In the genomic region with DNA sequence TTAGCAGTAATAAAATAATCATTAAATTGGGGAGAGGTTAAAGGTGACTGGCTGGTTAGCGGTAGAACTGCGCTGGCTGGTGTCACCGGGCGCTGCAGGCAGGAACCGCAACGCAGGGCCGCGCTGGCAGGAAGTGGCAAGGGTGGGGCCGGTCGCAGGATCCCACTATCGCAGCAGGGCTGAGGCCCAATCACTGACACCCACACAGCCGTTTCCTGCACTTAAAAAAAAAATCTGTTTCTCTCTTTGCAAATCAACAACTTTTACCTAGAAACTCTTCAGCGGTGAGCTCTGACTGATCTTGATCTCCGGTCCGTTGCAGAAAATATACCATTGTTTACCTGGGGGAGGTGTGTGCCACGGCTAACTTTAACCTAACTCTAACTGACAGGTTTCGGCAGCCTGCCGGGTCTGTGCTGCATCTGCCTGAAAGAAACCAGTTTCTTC, we compare ENCODE assay signal across 1 cellular context.
A peak's percentile ranks its signal among the peaks of the same experiment; 100 is the strongest.
TF ChIP-seq lines count a peak whose summit lies in the region.

No MANE protein-coding gene starts in this region.

TF ChIP-seq in K562, 482 proteins besides CTCF, POLR2A, EP300 and RAD21 (continued from another document and continues in another):
- TF ChIP-seq, protein P1, sequence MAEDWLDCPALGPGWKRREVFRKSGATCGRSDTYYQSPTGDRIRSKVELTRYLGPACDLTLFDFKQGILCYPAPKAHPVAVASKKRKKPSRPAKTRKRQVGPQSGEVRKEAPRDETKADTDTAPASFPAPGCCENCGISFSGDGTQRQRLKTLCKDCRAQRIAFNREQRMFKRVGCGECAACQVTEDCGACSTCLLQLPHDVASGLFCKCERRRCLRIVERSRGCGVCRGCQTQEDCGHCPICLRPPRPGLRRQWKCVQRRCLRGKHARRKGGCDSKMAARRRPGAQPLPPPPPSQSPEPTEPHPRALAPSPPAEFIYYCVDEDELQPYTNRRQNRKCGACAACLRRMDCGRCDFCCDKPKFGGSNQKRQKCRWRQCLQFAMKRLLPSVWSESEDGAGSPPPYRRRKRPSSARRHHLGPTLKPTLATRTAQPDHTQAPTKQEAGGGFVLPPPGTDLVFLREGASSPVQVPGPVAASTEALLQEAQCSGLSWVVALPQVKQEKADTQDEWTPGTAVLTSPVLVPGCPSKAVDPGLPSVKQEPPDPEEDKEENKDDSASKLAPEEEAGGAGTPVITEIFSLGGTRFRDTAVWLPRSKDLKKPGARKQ (CRISPR knock-in tag; IDR thresholded peaks at IDR 0.05), result no peak
- TF ChIP-seq ZFP30 (CRISPR knock-in tag; IDR thresholded peaks at IDR 0.05; ENCODE audit: borderline replicate concordance) (no peak), ZNF785 (CRISPR knock-in tag; IDR thresholded peaks at IDR 0.05) (no peak), ZNF77 (CRISPR knock-in tag; IDR thresholded peaks at IDR 0.05) (no peak), CREBBP (IDR thresholded peaks at IDR 0.05; ENCODE audit: low read depth, low read length) (no peak), CXXC5 (CRISPR knock-in tag; IDR thresholded peaks at IDR 0.05) (peak; percentile 92), NCOA1 (IDR thresholded peaks at IDR 0.05; ENCODE audit: low read depth) (no peak), FOS (IDR thresholded peaks at IDR 0.05; ENCODE audit: extremely low read depth, insufficient read length) (no peak), PRMT5 (CRISPR knock-in tag; IDR thresholded peaks at IDR 0.05) (no peak), ZNF197 (CRISPR knock-in tag; IDR thresholded peaks at IDR 0.05; ENCODE audit: low read depth) (no peak), HMG20B (CRISPR knock-in tag; IDR thresholded peaks at IDR 0.05) (no peak), HDAC1 (IDR thresholded peaks at IDR 0.05) (peak in 1 of 2 experiments; percentile 45; a peak in 1 of 4 replicates), ZNF445 (CRISPR knock-in tag; IDR thresholded peaks at IDR 0.05; ENCODE audit: low read depth) (no peak), GTF2F1 (IDR thresholded peaks at IDR 0.05; ENCODE audit: low read depth, low read length) (no peak), NR2C1 (IDR thresholded peaks at IDR 0.05) (no peak), NR2C1 (tag; IDR thresholded peaks at IDR 0.05) (0 out of 2 replicates have a peak, but pooled peaks have one; percentile 20), DPF2 (IDR thresholded peaks at IDR 0.05) (no peak), ZKSCAN1 (IDR thresholded peaks at IDR 0.05; ENCODE audit: low read depth, low read length) (no peak), THRAP3 (IDR thresholded peaks at IDR 0.05; ENCODE audit: borderline replicate concordance) (no peak), HNRNPLL (IDR thresholded peaks at IDR 0.05; ENCODE audit: low read depth, low read length, poor library complexity, severe bottlenecking) (no peak), FOXP1 (CRISPR knock-in tag; IDR thresholded peaks at IDR 0.05) (no peak), ZNF79 (CRISPR knock-in tag; IDR thresholded peaks at IDR 0.05; ENCODE audit: low read depth) (no peak), TCF3 (CRISPR knock-in tag; IDR thresholded peaks at IDR 0.05) (peak; percentile 56), ZNF584 (CRISPR knock-in tag; IDR thresholded peaks at IDR 0.05; ENCODE audit: low read depth) (peak; percentile 71), CBX8 (IDR thresholded peaks at IDR 0.05; ENCODE audit: borderline replicate concordance, extremely low read depth, low read depth, low read length, poor library complexity, severe bottlenecking) (no peak), NR2C2 (CRISPR knock-in tag; IDR thresholded peaks at IDR 0.05) (no peak), NR2C2 (tag; IDR thresholded peaks at IDR 0.05) (peak; percentile 86), ZNF431 (CRISPR knock-in tag; IDR thresholded peaks at IDR 0.05) (no peak), ZBTB17 (CRISPR knock-in tag; IDR thresholded peaks at IDR 0.05) (no peak), NR1H2 (CRISPR knock-in tag; IDR thresholded peaks at IDR 0.05) (no peak), BDP1 (IDR thresholded peaks at IDR 0.05; ENCODE audit: insufficient read depth, insufficient read length) (no peak), CREB1 (IDR thresholded peaks at IDR 0.05) (no peak), CREB1 (CRISPR knock-in tag; IDR thresholded peaks at IDR 0.05) (no peak), RFX7 (CRISPR knock-in tag; IDR thresholded peaks at IDR 0.05) (no peak), KLF13 (tag; IDR thresholded peaks at IDR 0.05; ENCODE audit: borderline replicate concordance, low read depth) (no peak), ATF1 (CRISPR knock-in tag; IDR thresholded peaks at IDR 0.05) (no peak), ATF1 (tag; IDR thresholded peaks at IDR 0.05) (no peak), ZNF766 (CRISPR knock-in tag; conservative IDR thresholded peaks at IDR 0.05) (no peak), SPI1 (IDR thresholded peaks at IDR 0.05; ENCODE audit: borderline replicate concordance, low read depth, low read length) (peak; percentile 32; the same call in 1 of the 2 replicates), HLTF (IDR thresholded peaks at IDR 0.05) (no peak), ZNF76 (CRISPR knock-in tag; IDR thresholded peaks at IDR 0.05; ENCODE audit: borderline replicate concordance) (no peak), SIN3A (IDR thresholded peaks at IDR 0.05; ENCODE audit: borderline replicate concordance in 2 of 2, control insufficient read depth in 1 of 2, low read depth in 2 of 2, low read length in 2 of 2) (no peak), SNIP1 (IDR thresholded peaks at IDR 0.05; ENCODE audit: low read depth) (no peak), RBM34 (IDR thresholded peaks at IDR 0.05; ENCODE audit: borderline replicate concordance, insufficient read depth, low read length) (no peak), ZNF436 (CRISPR knock-in tag; IDR thresholded peaks at IDR 0.05) (no peak), SUPT5H (IDR thresholded peaks at IDR 0.05) (no peak)
- TF ChIP-seq, protein P2, sequence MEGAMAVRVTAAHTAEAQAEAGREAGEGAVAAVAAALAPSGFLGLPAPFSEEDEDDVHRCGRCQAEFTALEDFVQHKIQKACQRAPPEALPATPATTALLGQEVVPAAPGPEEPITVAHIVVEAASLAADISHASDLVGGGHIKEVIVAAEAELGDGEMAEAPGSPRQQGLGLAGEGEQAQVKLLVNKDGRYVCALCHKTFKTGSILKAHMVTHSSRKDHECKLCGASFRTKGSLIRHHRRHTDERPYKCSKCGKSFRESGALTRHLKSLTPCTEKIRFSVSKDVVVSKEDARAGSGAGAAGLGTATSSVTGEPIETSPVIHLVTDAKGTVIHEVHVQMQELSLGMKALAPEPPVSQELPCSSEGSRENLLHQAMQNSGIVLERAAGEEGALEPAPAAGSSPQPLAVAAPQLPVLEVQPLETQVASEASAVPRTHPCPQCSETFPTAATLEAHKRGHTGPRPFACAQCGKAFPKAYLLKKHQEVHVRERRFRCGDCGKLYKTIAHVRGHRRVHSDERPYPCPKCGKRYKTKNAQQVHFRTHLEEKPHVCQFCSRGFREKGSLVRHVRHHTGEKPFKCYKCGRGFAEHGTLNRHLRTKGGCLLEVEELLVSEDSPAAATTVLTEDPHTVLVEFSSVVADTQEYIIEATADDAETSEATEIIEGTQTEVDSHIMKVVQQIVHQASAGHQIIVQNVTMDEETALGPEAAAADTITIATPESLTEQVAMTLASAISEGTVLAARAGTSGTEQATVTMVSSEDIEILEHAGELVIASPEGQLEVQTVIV (CRISPR knock-in tag; IDR thresholded peaks at IDR 0.05; ENCODE audit: borderline replicate concordance), result no peak
- TF ChIP-seq, protein P3, sequence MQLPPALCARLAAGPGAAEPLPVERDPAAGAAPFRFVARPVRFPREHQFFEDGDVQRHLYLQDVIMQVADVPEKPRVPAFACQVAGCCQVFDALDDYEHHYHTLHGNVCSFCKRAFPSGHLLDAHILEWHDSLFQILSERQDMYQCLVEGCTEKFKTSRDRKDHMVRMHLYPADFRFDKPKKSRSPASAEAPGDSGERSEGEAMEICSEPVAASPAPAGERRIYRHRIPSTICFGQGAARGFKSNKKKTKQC (CRISPR knock-in tag; IDR thresholded peaks at IDR 0.05), result no peak
- TF ChIP-seq, protein P4, sequence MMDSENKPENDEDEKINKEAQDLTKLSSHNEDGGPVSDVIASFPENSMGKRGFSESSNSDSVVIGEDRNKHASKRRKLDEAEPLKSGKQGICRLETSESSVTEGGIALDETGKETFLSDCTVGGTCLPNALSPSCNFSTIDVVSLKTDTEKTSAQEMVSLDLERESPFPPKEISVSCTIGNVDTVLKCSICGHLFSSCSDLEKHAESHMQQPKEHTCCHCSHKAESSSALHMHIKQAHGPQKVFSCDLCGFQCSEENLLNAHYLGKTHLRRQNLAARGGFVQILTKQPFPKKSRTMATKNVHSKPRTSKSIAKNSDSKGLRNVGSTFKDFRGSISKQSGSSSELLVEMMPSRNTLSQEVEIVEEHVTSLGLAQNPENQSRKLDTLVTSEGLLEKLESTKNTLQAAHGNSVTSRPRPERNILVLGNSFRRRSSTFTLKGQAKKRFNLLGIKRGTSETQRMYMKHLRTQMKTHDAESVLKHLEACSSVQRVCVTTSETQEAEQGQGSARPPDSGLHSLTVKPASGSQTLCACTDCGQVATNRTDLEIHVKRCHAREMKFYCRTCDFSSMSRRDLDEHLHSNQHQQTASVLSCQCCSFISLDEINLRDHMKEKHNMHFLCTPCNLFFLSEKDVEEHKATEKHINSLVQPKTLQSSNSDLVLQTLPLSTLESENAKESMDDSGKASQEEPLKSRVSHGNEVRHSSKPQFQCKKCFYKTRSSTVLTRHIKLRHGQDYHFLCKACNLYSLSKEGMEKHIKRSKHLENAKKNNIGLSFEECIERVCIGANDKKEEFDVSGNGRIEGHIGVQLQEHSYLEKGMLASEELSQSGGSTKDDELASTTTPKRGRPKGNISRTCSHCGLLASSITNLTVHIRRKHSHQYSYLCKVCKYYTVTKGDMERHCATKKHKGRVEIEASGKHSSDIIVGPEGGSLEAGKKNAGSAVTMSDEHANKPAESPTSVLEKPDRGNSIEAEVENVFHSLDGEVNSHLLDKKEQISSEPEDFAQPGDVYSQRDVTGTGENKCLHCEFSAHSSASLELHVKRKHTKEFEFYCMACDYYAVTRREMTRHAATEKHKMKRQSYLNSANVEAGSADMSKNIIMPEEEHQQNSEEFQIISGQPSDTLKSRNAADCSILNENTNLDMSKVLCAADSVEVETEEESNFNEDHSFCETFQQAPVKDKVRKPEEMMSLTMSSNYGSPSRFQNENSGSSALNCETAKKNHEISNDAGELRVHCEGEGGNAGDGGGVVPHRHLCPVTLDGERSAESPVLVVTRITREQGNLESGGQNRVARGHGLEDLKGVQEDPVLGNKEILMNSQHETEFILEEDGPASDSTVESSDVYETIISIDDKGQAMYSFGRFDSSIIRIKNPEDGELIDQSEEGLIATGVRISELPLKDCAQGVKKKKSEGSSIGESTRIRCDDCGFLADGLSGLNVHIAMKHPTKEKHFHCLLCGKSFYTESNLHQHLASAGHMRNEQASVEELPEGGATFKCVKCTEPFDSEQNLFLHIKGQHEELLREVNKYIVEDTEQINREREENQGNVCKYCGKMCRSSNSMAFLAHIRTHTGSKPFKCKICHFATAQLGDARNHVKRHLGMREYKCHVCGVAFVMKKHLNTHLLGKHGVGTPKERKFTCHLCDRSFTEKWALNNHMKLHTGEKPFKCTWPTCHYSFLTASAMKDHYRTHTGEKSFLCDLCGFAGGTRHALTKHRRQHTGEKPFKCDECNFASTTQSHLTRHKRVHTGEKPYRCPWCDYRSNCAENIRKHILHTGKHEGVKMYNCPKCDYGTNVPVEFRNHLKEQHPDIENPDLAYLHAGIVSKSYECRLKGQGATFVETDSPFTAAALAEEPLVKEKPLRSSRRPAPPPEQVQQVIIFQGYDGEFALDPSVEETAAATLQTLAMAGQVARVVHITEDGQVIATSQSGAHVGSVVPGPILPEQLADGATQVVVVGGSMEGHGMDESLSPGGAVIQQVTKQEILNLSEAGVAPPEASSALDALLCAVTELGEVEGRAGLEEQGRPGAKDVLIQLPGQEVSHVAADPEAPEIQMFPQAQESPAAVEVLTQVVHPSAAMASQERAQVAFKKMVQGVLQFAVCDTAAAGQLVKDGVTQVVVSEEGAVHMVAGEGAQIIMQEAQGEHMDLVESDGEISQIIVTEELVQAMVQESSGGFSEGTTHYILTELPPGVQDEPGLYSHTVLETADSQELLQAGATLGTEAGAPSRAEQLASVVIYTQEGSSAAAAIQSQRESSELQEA (IDR thresholded peaks at IDR 0.05; ENCODE audit: low read depth), result no peak
- TF ChIP-seq, protein P5, sequence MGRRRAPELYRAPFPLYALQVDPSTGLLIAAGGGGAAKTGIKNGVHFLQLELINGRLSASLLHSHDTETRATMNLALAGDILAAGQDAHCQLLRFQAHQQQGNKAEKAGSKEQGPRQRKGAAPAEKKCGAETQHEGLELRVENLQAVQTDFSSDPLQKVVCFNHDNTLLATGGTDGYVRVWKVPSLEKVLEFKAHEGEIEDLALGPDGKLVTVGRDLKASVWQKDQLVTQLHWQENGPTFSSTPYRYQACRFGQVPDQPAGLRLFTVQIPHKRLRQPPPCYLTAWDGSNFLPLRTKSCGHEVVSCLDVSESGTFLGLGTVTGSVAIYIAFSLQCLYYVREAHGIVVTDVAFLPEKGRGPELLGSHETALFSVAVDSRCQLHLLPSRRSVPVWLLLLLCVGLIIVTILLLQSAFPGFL (CRISPR knock-in tag; IDR thresholded peaks at IDR 0.05), result no peak
- TF ChIP-seq, protein P6, sequence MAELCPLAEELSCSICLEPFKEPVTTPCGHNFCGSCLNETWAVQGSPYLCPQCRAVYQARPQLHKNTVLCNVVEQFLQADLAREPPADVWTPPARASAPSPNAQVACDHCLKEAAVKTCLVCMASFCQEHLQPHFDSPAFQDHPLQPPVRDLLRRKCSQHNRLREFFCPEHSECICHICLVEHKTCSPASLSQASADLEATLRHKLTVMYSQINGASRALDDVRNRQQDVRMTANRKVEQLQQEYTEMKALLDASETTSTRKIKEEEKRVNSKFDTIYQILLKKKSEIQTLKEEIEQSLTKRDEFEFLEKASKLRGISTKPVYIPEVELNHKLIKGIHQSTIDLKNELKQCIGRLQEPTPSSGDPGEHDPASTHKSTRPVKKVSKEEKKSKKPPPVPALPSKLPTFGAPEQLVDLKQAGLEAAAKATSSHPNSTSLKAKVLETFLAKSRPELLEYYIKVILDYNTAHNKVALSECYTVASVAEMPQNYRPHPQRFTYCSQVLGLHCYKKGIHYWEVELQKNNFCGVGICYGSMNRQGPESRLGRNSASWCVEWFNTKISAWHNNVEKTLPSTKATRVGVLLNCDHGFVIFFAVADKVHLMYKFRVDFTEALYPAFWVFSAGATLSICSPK (IDR thresholded peaks at IDR 0.05; ENCODE audit: borderline replicate concordance), result no peak
- TF ChIP-seq, protein P7, sequence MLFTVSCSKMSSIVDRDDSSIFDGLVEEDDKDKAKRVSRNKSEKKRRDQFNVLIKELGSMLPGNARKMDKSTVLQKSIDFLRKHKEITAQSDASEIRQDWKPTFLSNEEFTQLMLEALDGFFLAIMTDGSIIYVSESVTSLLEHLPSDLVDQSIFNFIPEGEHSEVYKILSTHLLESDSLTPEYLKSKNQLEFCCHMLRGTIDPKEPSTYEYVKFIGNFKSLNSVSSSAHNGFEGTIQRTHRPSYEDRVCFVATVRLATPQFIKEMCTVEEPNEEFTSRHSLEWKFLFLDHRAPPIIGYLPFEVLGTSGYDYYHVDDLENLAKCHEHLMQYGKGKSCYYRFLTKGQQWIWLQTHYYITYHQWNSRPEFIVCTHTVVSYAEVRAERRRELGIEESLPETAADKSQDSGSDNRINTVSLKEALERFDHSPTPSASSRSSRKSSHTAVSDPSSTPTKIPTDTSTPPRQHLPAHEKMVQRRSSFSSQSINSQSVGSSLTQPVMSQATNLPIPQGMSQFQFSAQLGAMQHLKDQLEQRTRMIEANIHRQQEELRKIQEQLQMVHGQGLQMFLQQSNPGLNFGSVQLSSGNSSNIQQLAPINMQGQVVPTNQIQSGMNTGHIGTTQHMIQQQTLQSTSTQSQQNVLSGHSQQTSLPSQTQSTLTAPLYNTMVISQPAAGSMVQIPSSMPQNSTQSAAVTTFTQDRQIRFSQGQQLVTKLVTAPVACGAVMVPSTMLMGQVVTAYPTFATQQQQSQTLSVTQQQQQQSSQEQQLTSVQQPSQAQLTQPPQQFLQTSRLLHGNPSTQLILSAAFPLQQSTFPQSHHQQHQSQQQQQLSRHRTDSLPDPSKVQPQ (CRISPR knock-in tag; IDR thresholded peaks at IDR 0.05; ENCODE audit: borderline replicate concordance), result no peak
